In genomic region chr11:66478823-66479740, GRCh38 we compare ENCODE assay signal across 8 cellular contexts. TPM values are rescaled to one million over a fixed set of nuclear protein-coding genes. Genes with fewer than 3 reads are reported as not detected.
A peak's percentile ranks its signal among the peaks of the same experiment; 100 is the strongest.
DNase-seq lines count a peak whose midpoint lies in the region; ATAC-seq, FAIRE-seq and TF ChIP-seq lines count a peak whose summit lies in the region.

No MANE protein-coding gene starts in this region.

- H3K4me1 Mint-ChIP-seq in IgD-negative memory B cell, result peaks cover 4 to 16% (median 15%) of the 10 kb centered on the region in 3 donors

- peak; percentile 28 for FAIRE-seq in endothelial cell of umbilical vein (lab: Jason Lieb, UNC)

- peaks cover 34% of the 10 kb centered on the region for H3K36me3 ChIP-seq in WERI-Rb-1
- H3K36me3 ChIP-seq in endothelial cell of umbilical vein (ENCODE audit: control insufficient read depth in 2 of 2, extremely low read depth in 1 of 2, insufficient read depth in 2 of 2, low read length in 2 of 2), result no peaks in the 10 kb centered on the region
- peaks cover 5 to 9% of the 10 kb centered on the region in 2 donors for H3K36me3 ChIP-seq in mucosa of rectum (ENCODE audit: control insufficient read depth in 2 of 2, insufficient read depth in 2 of 2, low read length in 2 of 2)
- no peaks in the 10 kb centered on the region for H3K36me3 ChIP-seq in aorta (ENCODE audit: control insufficient read depth in 1 of 2, insufficient read depth in 2 of 2, low read length in 1 of 2)

- no TSS peak for BruUV-seq in endothelial cell of umbilical vein (replicated peaks; lab: Mats Ljungman, UMichigan)

- H3K9ac ChIP-seq in endothelial cell of umbilical vein (replicated peaks; ENCODE audit: extremely low read depth, insufficient read depth, low read length), result peak overlapping the region; percentile 99
- peak overlapping the region; percentile 93 to 94 for H3K9ac ChIP-seq in mucosa of rectum (ENCODE audit: low read depth in 1 of 2, low read length in 2 of 2)

- DNase-seq in ELF-1 (ENCODE audit: low read depth, low spot score), result peak; percentile 76
- no peak for DNase-seq in WERI-Rb-1
- peak; percentile 37 for DNase-seq in endothelial cell of umbilical vein (ENCODE audit: low read depth, low spot score)
- DNase-seq in aorta, result peak; percentile 68 to 83
- DNase-seq in effector CD4-positive, alpha-beta T cell, result no peak

- peaks cover 10% of the 10 kb centered on the region for H3K4me1 ChIP-seq in endothelial cell of umbilical vein (ENCODE audit: control insufficient read depth, extremely low read depth, insufficient read depth, low read length)
- H3K4me1 ChIP-seq in mucosa of rectum (ENCODE audit: control insufficient read depth in 2 of 2, insufficient read depth in 2 of 2, low read length in 2 of 2), result peaks cover 11% of the 10 kb centered on the region in 2 donors
- H3K4me1 ChIP-seq in aorta (ENCODE audit: control insufficient read depth in 1 of 2, insufficient read depth in 2 of 2, low read length in 2 of 2), result no peaks in the 10 kb centered on the region

- H3K27ac Mint-ChIP-seq in IgD-negative memory B cell, result peak overlapping the region in 2 of 3 donors; percentile 76 to 96

- H3K9me3 ChIP-seq in WERI-Rb-1 (ENCODE audit: severe bottlenecking) (no peaks in the 10 kb centered on the region), endothelial cell of umbilical vein (replicated peaks; ENCODE audit: control insufficient read depth, insufficient read depth, low read length) (no peaks in the 10 kb centered on the region), mucosa of rectum (ENCODE audit: control insufficient read depth in 2 of 2, low read length in 2 of 2) (no peaks in the 10 kb centered on the region), aorta (ENCODE audit: control insufficient read depth, low read length) (no peaks in the 10 kb centered on the region)

- peak overlapping the region; percentile 93 for H2AFZ ChIP-seq in endothelial cell of umbilical vein (ENCODE audit: low read depth, low read length)

- 12% methylated on average over 22 of the region's 22 CpGs for WGBS in aorta, 2 donors

- H3K79me2 ChIP-seq in endothelial cell of umbilical vein (ENCODE audit: control insufficient read depth, insufficient read depth, low read length), result peaks cover 7% of the 10 kb centered on the region

- no peaks in the 10 kb centered on the region for H3K9me1 ChIP-seq in endothelial cell of umbilical vein (replicated peaks; ENCODE audit: control insufficient read depth, extremely low read depth, insufficient read depth, low read length)

- no peaks in the 10 kb centered on the region for H4K20me1 ChIP-seq in endothelial cell of umbilical vein (replicated peaks; ENCODE audit: control insufficient read depth, extremely low read depth, insufficient read depth, low read length)

- dilution Hi-C loops in endothelial cell of umbilical vein (cut with MboI; ENCODE audit: extremely low pct_ligation_motif_present, low sequenced_read_pairs), result no loop called here

- H3K27me3 ChIP-seq in WERI-Rb-1 (ENCODE audit: insufficient read depth, low read depth, severe bottlenecking) (no peaks in the 10 kb centered on the region), endothelial cell of umbilical vein (ENCODE audit: control insufficient read depth in 2 of 2, insufficient read depth in 2 of 2, low read length in 2 of 2) (no peaks in the 10 kb centered on the region), mucosa of rectum (ENCODE audit: control insufficient read depth in 2 of 2, insufficient read depth in 2 of 2, low read length in 2 of 2) (no peaks in the 10 kb centered on the region), aorta (ENCODE audit: control insufficient read depth in 1 of 2, insufficient read depth in 2 of 2, low read length in 1 of 2) (no peaks in the 10 kb centered on the region)

- H3K27me3 Mint-ChIP-seq in IgD-negative memory B cell, result no peaks in the 10 kb centered on the region

- H3K27ac ChIP-seq in WERI-Rb-1 (peak overlapping the region; percentile 91), endothelial cell of umbilical vein (ENCODE audit: insufficient read depth, low read depth, low read length) (peak overlapping the region; percentile 96), mucosa of rectum (ENCODE audit: low read depth in 2 of 2, low read length in 2 of 2) (peak overlapping the region; percentile 94 to 96), aorta (ENCODE audit: low read depth in 1 of 2, low read length in 2 of 2) (peak overlapping the region; percentile 54 to 86)

- H3K4me3 ChIP-seq in WERI-Rb-1 (ENCODE audit: low read depth, low read length), result peak overlapping the region; percentile 94
- H3K4me3 ChIP-seq in endothelial cell of umbilical vein (replicated peaks in 1 of 3; ENCODE audit: insufficient read depth in 1 of 3, low read depth in 1 of 3, low read length in 3 of 3), result peak overlapping the region; percentile 71 to 89 (median 86)
- H3K4me3 ChIP-seq in mucosa of rectum (ENCODE audit: low read length in 2 of 2), result peak overlapping the region; percentile 75 to 88
- peak overlapping the region; percentile 56 to 76 for H3K4me3 ChIP-seq in aorta (ENCODE audit: low read length in 2 of 2)

- CTCF ChIA-PET in endothelial cell of umbilical vein (lab: Charles Lee), result interaction anchor here (0.7 to 1.9 kb wide), 15 partner anchors 9 to 199 kb away, joined by 3 to 12 read pairs (median 4); partner anchors contain the start of genes MRPL11, NPAS4, PELI3 and RBM4B

- H3K4me2 ChIP-seq in endothelial cell of umbilical vein (ENCODE audit: insufficient read depth, low read length), result peak overlapping the region; percentile 93

- H3K4me3 Mint-ChIP-seq in IgD-negative memory B cell, result peak overlapping the region; percentile 92 to 95 (median 93)

- ATAC-seq in aorta (ENCODE audit: low FRiP score) (peak; percentile 31), HG02870 (IDR thresholded peaks at IDR 0.05; ENCODE audit: unreplicated experiment) (no peak)

- TF ChIP-seq CTCF in WERI-Rb-1 (IDR thresholded peaks at IDR 0.05; ENCODE audit: low read depth, low read length) (peak; percentile 80), endothelial cell of umbilical vein (IDR thresholded peaks at IDR 0.05; ENCODE audit: extremely low read depth in 1 of 2, insufficient read depth in 1 of 2, low read depth in 1 of 2, low read length in 2 of 2) (peak; percentile 69 to 82)

- no peaks in the 10 kb centered on the region for H3K9me3 Mint-ChIP-seq in IgD-negative memory B cell

- POLR2A ChIA-PET in endothelial cell of umbilical vein (lab: Charles Lee), result interaction anchor here (1.3 to 1.5 kb wide), 2 partner anchors 10 to 12 kb away, joined by 7 to 15 read pairs; partner anchors contain the start of gene PELI3

- H3K36me3 Mint-ChIP-seq in IgD-negative memory B cell, result no peaks in the 10 kb centered on the region

- TF ChIP-seq POLR2A in endothelial cell of umbilical vein (IDR thresholded peaks at IDR 0.05; ENCODE audit: low read depth, low read length), result no peak

- intact Hi-C loops in endothelial cell of umbilical vein (cut with micrococcal nuclease), result no loop called here
- intact Hi-C loops in aorta (cut with DNase I), result no loop called here

RNA-seq across cellular contexts. Expression of gene DPP3, which starts 1.2 kb away (rescaled TPM):
- polyA plus RNA-seq in IgD-negative memory B cell (24.5 TPM), endothelial cell of umbilical vein (50.4 and 55.8 TPM in 2 replicates), aorta (10 to 100 TPM; 18.8 to 23.8 TPM)
- total RNA-seq in endothelial cell of umbilical vein (46.4 and 56.0 TPM in 2 replicates), aorta (10 to 100 TPM; 15.5 to 24.8 TPM)
- 39.8 and 40.3 TPM in 2 replicates for polyA plus RNA-seq in endothelial cell of umbilical vein (2011; cell fraction: cytosol; rRNA removed)
- polyA plus RNA-seq in endothelial cell of umbilical vein (2011; cell fraction: nucleus; rRNA removed), result 96.8 and 121 TPM in 2 replicates
- 47.1 and 69.1 TPM in 2 replicates for polyA plus RNA-seq in endothelial cell of umbilical vein (2012)
- 70.7 and 76.3 TPM in 2 replicates for polyA minus RNA-seq in endothelial cell of umbilical vein
- polyA minus RNA-seq in endothelial cell of umbilical vein (2011; cell fraction: cytosol; rRNA and poly(A)+ RNA removed), result 81.0 TPM
- polyA minus RNA-seq in endothelial cell of umbilical vein (2011; cell fraction: nucleus; rRNA and poly(A)+ RNA removed), result 21.3 and 44.4 TPM in 2 replicates

RNA-seq across cellular contexts. Expression of gene PELI3, which starts 12.4 kb away (rescaled TPM):
- polyA plus RNA-seq in IgD-negative memory B cell (4.3 TPM), endothelial cell of umbilical vein (2.8 and 3.0 TPM in 2 replicates), aorta (10 to 100 TPM; 14.3 to 16.3 TPM)
- total RNA-seq in endothelial cell of umbilical vein (2.9 and 5.5 TPM in 2 replicates), aorta (10 to 100 TPM; 11.5 to 15.7 TPM)
- 1.6 and 2.3 TPM in 2 replicates for polyA plus RNA-seq in endothelial cell of umbilical vein (2011; cell fraction: cytosol; rRNA removed)
- polyA plus RNA-seq in endothelial cell of umbilical vein (2011; cell fraction: nucleus; rRNA removed), result 3.7 and 4.4 TPM in 2 replicates
- polyA plus RNA-seq in endothelial cell of umbilical vein (2012), result 2.5 and 2.8 TPM in 2 replicates
- 2.4 and 2.6 TPM in 2 replicates for polyA minus RNA-seq in endothelial cell of umbilical vein
- 4.8 TPM for polyA minus RNA-seq in endothelial cell of umbilical vein (2011; cell fraction: cytosol; rRNA and poly(A)+ RNA removed)
- 3.9 and 4.1 TPM in 2 replicates for polyA minus RNA-seq in endothelial cell of umbilical vein (2011; cell fraction: nucleus; rRNA and poly(A)+ RNA removed)

RNA-seq across cellular contexts. Expression of gene BBS1, which starts 31.4 kb away (rescaled TPM):
- polyA plus RNA-seq in IgD-negative memory B cell (10.3 TPM), endothelial cell of umbilical vein (27.7 and 29.2 TPM in 2 replicates), aorta (10 to 100 TPM; 18.9 to 34.9 TPM)
- total RNA-seq in endothelial cell of umbilical vein (29.5 and 32.9 TPM in 2 replicates), aorta (10 to 100 TPM; 27.2 to 58.1 TPM)
- 23.1 and 26.5 TPM in 2 replicates for polyA plus RNA-seq in endothelial cell of umbilical vein (2011; cell fraction: cytosol; rRNA removed)
- 80.0 and 81.9 TPM in 2 replicates for polyA plus RNA-seq in endothelial cell of umbilical vein (2011; cell fraction: nucleus; rRNA removed)
- 19.8 and 21.7 TPM in 2 replicates for polyA plus RNA-seq in endothelial cell of umbilical vein (2012)
- 31.1 and 39.1 TPM in 2 replicates for polyA minus RNA-seq in endothelial cell of umbilical vein
- 16.5 TPM for polyA minus RNA-seq in endothelial cell of umbilical vein (2011; cell fraction: cytosol; rRNA and poly(A)+ RNA removed)
- polyA minus RNA-seq in endothelial cell of umbilical vein (2011; cell fraction: nucleus; rRNA and poly(A)+ RNA removed), result 35.9 and 46.6 TPM in 2 replicates

RNA-seq across cellular contexts. Expression of gene MRPL11, which starts 40.4 kb away (rescaled TPM):
- polyA plus RNA-seq in IgD-negative memory B cell (92.2 TPM), endothelial cell of umbilical vein (52.2 and 54.9 TPM in 2 replicates), aorta (10 to 100 TPM; 40.1 to 54.5 TPM)
- total RNA-seq in endothelial cell of umbilical vein (69.1 and 72.1 TPM in 2 replicates), aorta (10 to 100 TPM; 27.6 to 33.5 TPM)
- polyA plus RNA-seq in endothelial cell of umbilical vein (2011; cell fraction: cytosol; rRNA removed), result 76.3 and 80.6 TPM in 2 replicates
- polyA plus RNA-seq in endothelial cell of umbilical vein (2011; cell fraction: nucleus; rRNA removed), result 33.2 and 40.7 TPM in 2 replicates
- 79.7 and 84.9 TPM in 2 replicates for polyA plus RNA-seq in endothelial cell of umbilical vein (2012)
- polyA minus RNA-seq in endothelial cell of umbilical vein, result 27.0 and 28.0 TPM in 2 replicates
- polyA minus RNA-seq in endothelial cell of umbilical vein (2011; cell fraction: cytosol; rRNA and poly(A)+ RNA removed), result 38.1 TPM
- 2.6 and 3.8 TPM in 2 replicates for polyA minus RNA-seq in endothelial cell of umbilical vein (2011; cell fraction: nucleus; rRNA and poly(A)+ RNA removed)

RNA-seq across cellular contexts. Expression of gene NPAS4, which starts 58.2 kb away (rescaled TPM):
- not detected for polyA plus RNA-seq in IgD-negative memory B cell
- total RNA-seq in endothelial cell of umbilical vein, result not detected in 2 replicates
- polyA plus RNA-seq in endothelial cell of umbilical vein, result not detected in 2 replicates
- not detected in 2 replicates for polyA plus RNA-seq in endothelial cell of umbilical vein (2011; cell fraction: cytosol; rRNA removed)
- not detected in 2 replicates for polyA plus RNA-seq in endothelial cell of umbilical vein (2011; cell fraction: nucleus; rRNA removed)
- not detected in 2 replicates for polyA plus RNA-seq in endothelial cell of umbilical vein (2012)
- not detected in 2 replicates for polyA minus RNA-seq in endothelial cell of umbilical vein
- polyA minus RNA-seq in endothelial cell of umbilical vein (2011; cell fraction: cytosol; rRNA and poly(A)+ RNA removed), result not detected
- not detected in 2 replicates for polyA minus RNA-seq in endothelial cell of umbilical vein (2011; cell fraction: nucleus; rRNA and poly(A)+ RNA removed)
- 1 to 10 TPM in 1 of 2 donors, under 1 TPM in 1; 0.54 to 7.0 TPM for total RNA-seq in aorta
- polyA plus RNA-seq in aorta, result 1 to 10 TPM in 1 of 2 donors, not detected in 1; 2.5 TPM

Comparison
In these comparisons a context has a peak if more than half of its experiments do, and no peak if none do; other contexts are left out.
1. DNase-seq: peak in ELF-1 (single experiment), endothelial cell of umbilical vein (single experiment) and aorta (2 of 2); none in WERI-Rb-1 (single experiment) and effector CD4-positive, alpha-beta T cell (single experiment).
2. Peak in every context shown above with its lines, with median percentiles within 50 percentile points of each other: H3K27ac ChIP-seq and H3K4me3 ChIP-seq.